ENCODE assay signal across 15 cellular contexts in the genomic region with DNA sequence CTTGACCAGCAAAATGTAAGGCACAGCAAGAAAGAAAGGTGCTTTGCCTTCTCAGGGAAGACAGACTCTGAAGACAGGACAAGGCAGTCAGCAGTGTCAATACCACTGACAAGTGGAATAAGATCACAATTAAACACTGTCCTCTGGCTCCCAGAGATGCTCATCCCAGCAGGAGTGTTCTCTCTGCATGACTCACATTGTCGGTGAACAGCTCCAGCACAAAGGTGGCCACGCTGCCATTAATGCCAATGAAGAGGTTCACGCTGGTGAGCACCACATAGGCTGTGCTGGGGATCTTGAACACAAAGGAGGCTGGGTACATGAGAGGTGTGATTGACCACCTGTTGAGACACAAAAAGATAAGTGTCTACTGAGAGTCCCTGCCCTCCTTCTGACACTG. TPM values are rescaled to one million over a fixed set of nuclear protein-coding genes. Genes with fewer than 3 reads are reported as not detected.
DNase-seq lines count a peak whose midpoint lies in the region; TF ChIP-seq lines count a peak whose summit lies in the region.
"Had no signal": no experiment of that assay in that cellular context is flagged by ENCODE, and none has a peak within 500 bp of the region (broad histone marks: within the 10 kb centered on the region; RNA-seq: fewer than 3 reads in every experiment).

No MANE protein-coding gene starts in this region.

- no peaks in the 10 kb centered on the region for H3K4me1 ChIP-seq in breast epithelium
- H3K4me1 ChIP-seq: Caco-2 had no signal

- no peaks in the 10 kb centered on the region for H3K27me3 Mint-ChIP-seq in MCF 10A (ENCODE audit: insufficient read depth, unreplicated experiment)
- H3K27me3 Mint-ChIP-seq in dendritic cell treated with granulocyte-macrophage colony-stimulating factor and Interleukin-4, amounts not matched to agents 40 ng/mL and 50 ng/mL, for 4 days, result no peaks in the 10 kb centered on the region
- H3K27me3 Mint-ChIP-seq: CD4-positive, CD25-positive, alpha-beta regulatory T cell had no signal

- TF ChIP-seq CTCF in MCF 10A (IDR thresholded peaks at IDR 0.05; ENCODE audit: unreplicated experiment) (no peak), breast epithelium (IDR thresholded peaks at IDR 0.05) (no peak)

- no peak for TF ChIP-seq POLR2A in breast epithelium (IDR thresholded peaks at IDR 0.05)

- no peak overlapping the region for H3K4me3 Mint-ChIP-seq in MCF 10A (ENCODE audit: unreplicated experiment)
- H3K4me3 Mint-ChIP-seq in dendritic cell treated with granulocyte-macrophage colony-stimulating factor and Interleukin-4, amounts not matched to agents 40 ng/mL and 50 ng/mL, for 4 days, result no peak overlapping the region
- H3K4me3 Mint-ChIP-seq: CD4-positive, CD25-positive, alpha-beta regulatory T cell had no signal

- H3K4me1 Mint-ChIP-seq in MCF 10A (ENCODE audit: insufficient read depth, unreplicated experiment), result peaks cover 26% of the 10 kb centered on the region
- H3K4me1 Mint-ChIP-seq in dendritic cell treated with granulocyte-macrophage colony-stimulating factor and Interleukin-4, amounts not matched to agents 40 ng/mL and 50 ng/mL, for 4 days (ENCODE audit: low read depth), result peaks cover 19% of the 10 kb centered on the region
- H3K4me1 Mint-ChIP-seq: CD4-positive, CD25-positive, alpha-beta regulatory T cell had no signal

- POLR2A ChIA-PET in MCF 10A (lab: Yijun Ruan, JAX), result interaction anchor here (1.1 kb wide), 1 partner anchor 17 kb away, joined by 3 read pairs; no protein-coding TSS in a partner anchor

- no peaks in the 10 kb centered on the region for H3K9me3 Mint-ChIP-seq in MCF 10A (ENCODE audit: unreplicated experiment)
- H3K9me3 Mint-ChIP-seq in dendritic cell treated with granulocyte-macrophage colony-stimulating factor and Interleukin-4, amounts not matched to agents 40 ng/mL and 50 ng/mL, for 4 days, result no peaks in the 10 kb centered on the region
- H3K9me3 Mint-ChIP-seq: CD4-positive, CD25-positive, alpha-beta regulatory T cell had no signal

- intact Hi-C loops in MCF 10A (cut with micrococcal nuclease), result no loop called here
- intact Hi-C loops in breast epithelium (cut with DNase I; ENCODE audit: low total_unique reads), result no loop called here
- intact Hi-C loops in dendritic cell treated with granulocyte-macrophage colony-stimulating factor and Interleukin-4, amounts not matched to agents 40 ng/mL and 50 ng/mL, for 4 days (cut with micrococcal nuclease), result no loop called here

- no TSS peak for BruUV-seq in MCF 10A (replicated peaks; lab: Mats Ljungman, UMichigan)

- DNase-seq in MCF 10A (ENCODE audit: unreplicated experiment) (peak; percentile 37), breast epithelium (ENCODE audit: low spot score in 2 of 2) (no peak), NCI-H187 treated with DMSO at 0.1 percent for 48 hours (lab: John Stamatoyannopoulos, UW) (peak; percentile 43), KG1 (lab: John Stamatoyannopoulos, UW) (no peak), NCI-H510A (lab: John Stamatoyannopoulos, UW) (no peak)
- DNase-seq in activated CD4-positive, alpha-beta T cell treated with anti-CD3 and anti-CD28 coated beads, Interleukin-2, amount 50 U/mL, for 1 hour, result no peak
- DNase-seq: Caco-2; CD4-positive, CD25-positive, alpha-beta regulatory T cell; DMS153; Karpas-422; MM.1S; NCI-H1105; NCI-H2029 treated with DMSO at 0.1 percent for 48 hours; NCI-H774 had no signal

- H3K27ac Mint-ChIP-seq in MCF 10A (ENCODE audit: low read depth, unreplicated experiment), result no peak overlapping the region
- peak overlapping the region; percentile 71 for H3K27ac Mint-ChIP-seq in dendritic cell treated with granulocyte-macrophage colony-stimulating factor and Interleukin-4, amounts not matched to agents 40 ng/mL and 50 ng/mL, for 4 days
- H3K27ac Mint-ChIP-seq: CD4-positive, CD25-positive, alpha-beta regulatory T cell had no signal

- H3K9me3 ChIP-seq in breast epithelium, result no peaks in the 10 kb centered on the region
- H3K9me3 ChIP-seq: Caco-2 had no signal

- CTCF ChIA-PET in MCF 10A (lab: Yijun Ruan, JAX), result interaction anchor here (0.6 to 1.2 kb wide), 4 partner anchors 16 to 1531 kb away, joined by 3 to 4 read pairs (median 3); no protein-coding TSS in a partner anchor

- no peak overlapping the region for H3K27ac ChIP-seq in breast epithelium

- H3K4me3 ChIP-seq in breast epithelium, result no peak overlapping the region

- H3K36me3 ChIP-seq in breast epithelium, result peaks cover 13% of the 10 kb centered on the region

- H3K27me3 ChIP-seq in breast epithelium, result no peaks in the 10 kb centered on the region

- H3K36me3 Mint-ChIP-seq in MCF 10A (ENCODE audit: insufficient read depth, unreplicated experiment), result peaks cover 4% of the 10 kb centered on the region
- H3K36me3 Mint-ChIP-seq in dendritic cell treated with granulocyte-macrophage colony-stimulating factor and Interleukin-4, amounts not matched to agents 40 ng/mL and 50 ng/mL, for 4 days (ENCODE audit: low read depth), result peaks cover 98% of the 10 kb centered on the region

RNA-seq across cellular contexts. Expression of gene NIPSNAP3B, which starts 31.9 kb away (rescaled TPM):
- total RNA-seq in MCF 10A (2022) (0.49 TPM in 1 of 2 replicates, not detected in the other), breast epithelium (10 to 100 TPM in 1 of 3 donors, 1 to 10 TPM in 2; 4.2 to 11.4 (median 6.9) TPM)

RNA-seq across cellular contexts. Expression of gene NIPSNAP3A, which starts 48.4 kb away (rescaled TPM):
- 15.4 and 15.5 TPM in 2 replicates for total RNA-seq in MCF 10A (2022)
- 10 to 100 TPM; 23.1 to 28.2 (median 26.6) TPM for total RNA-seq in breast epithelium

Comparison
In these comparisons a context has a peak if more than half of its experiments do, and no peak if none do; other contexts are left out.
1. DNase-seq: peak in MCF 10A (single experiment) and NCI-H187 treated with DMSO at 0.1 percent for 48 hours (single experiment); none in breast epithelium (0 of 2), KG1 (single experiment), activated CD4-positive, alpha-beta T cell treated with anti-CD3 and anti-CD28 coated beads, Interleukin-2, amount 50 U/mL, for 1 hour (single experiment) and NCI-H510A (single experiment).